1 cellular context compared by ENCODE assay signal in genomic region chr21:46285761-46286667, GRCh38.
TF ChIP-seq lines count a peak whose summit lies in the region.

TSS of gene YBEY (plus strand) at chr21:46286342. CDS start at chr21:46286914, 572 bp downstream.

TF ChIP-seq in HEK293, 187 proteins besides CTCF, POLR2A, EP300 and RAD21 (continued from another document and continues in another):
- no peak for TF ChIP-seq ZNF704 (tag by site-specific recombination; IDR thresholded peaks at IDR 0.05)
- peak; percentile 96 for TF ChIP-seq ZBTB10 (tag by site-specific recombination; IDR thresholded peaks at IDR 0.05)
- 0 out of 2 replicates have a peak, but pooled peaks have one; percentile 73 for TF ChIP-seq ZNF239 (tag by site-specific recombination; IDR thresholded peaks at IDR 0.05)
- TF ChIP-seq ZSCAN18 (tag by site-specific recombination; IDR thresholded peaks at IDR 0.05), result no peak
- TF ChIP-seq ZNF37A (tag by site-specific recombination; IDR thresholded peaks at IDR 0.05), result peak; percentile 24; the same call in 1 of the 2 replicates
- 0 out of 2 replicates have a peak, but pooled peaks have one; percentile 45 for TF ChIP-seq TRIM28 (IDR thresholded peaks at IDR 0.05; ENCODE audit: borderline replicate concordance, low read length)
- TF ChIP-seq AEBP2 (tag by site-specific recombination; IDR thresholded peaks at IDR 0.05; ENCODE audit: borderline replicate concordance), result no peak
- no peak for TF ChIP-seq ZNF354C (tag by site-specific recombination; IDR thresholded peaks at IDR 0.05; ENCODE audit: borderline replicate concordance, low read depth)
- no peak for TF ChIP-seq PRDM6 (tag by site-specific recombination; IDR thresholded peaks at IDR 0.05)
- TF ChIP-seq ZSCAN4 (tag by site-specific recombination; IDR thresholded peaks at IDR 0.05), result 0 out of 2 replicates have a peak, but pooled peaks have one; percentile 26
- TF ChIP-seq YY1 (tag by site-specific recombination; IDR thresholded peaks at IDR 0.05), result peak; percentile 75; the same call in 1 of the 2 replicates
- TF ChIP-seq MZF1 (tag by site-specific recombination; IDR thresholded peaks at IDR 0.05; ENCODE audit: borderline replicate concordance), result no peak
- no peak for TF ChIP-seq ZNF280D (tag by site-specific recombination; IDR thresholded peaks at IDR 0.05)
- TF ChIP-seq ZNF596 (tag by site-specific recombination; IDR thresholded peaks at IDR 0.05), result no peak
- TF ChIP-seq ZNF513 (tag by site-specific recombination; IDR thresholded peaks at IDR 0.05), result peak; percentile 59
- TF ChIP-seq ZNF600 (tag by site-specific recombination; IDR thresholded peaks at IDR 0.05), result peak; percentile 95
- TF ChIP-seq ZBTB44 (tag by site-specific recombination; IDR thresholded peaks at IDR 0.05), result no peak
- TF ChIP-seq ZNF404 (tag by site-specific recombination; IDR thresholded peaks at IDR 0.05), result no peak
- no peak for TF ChIP-seq ZNF202 (tag by site-specific recombination; IDR thresholded peaks at IDR 0.05; ENCODE audit: borderline replicate concordance)
- peak; percentile 76 for TF ChIP-seq ZNF121 (tag by site-specific recombination; IDR thresholded peaks at IDR 0.05)
- no peak for TF ChIP-seq ZNF792 (tag by site-specific recombination; IDR thresholded peaks at IDR 0.05)
- TF ChIP-seq KLF1 (tag by site-specific recombination; IDR thresholded peaks at IDR 0.05), result peak; percentile 76; the same call in 1 of the 2 replicates
- peak; percentile 68; the same call in 1 of the 2 replicates for TF ChIP-seq ZFP69B (tag by site-specific recombination; IDR thresholded peaks at IDR 0.05)
- peak; percentile 45 for TF ChIP-seq IKZF3 (tag by site-specific recombination; IDR thresholded peaks at IDR 0.05)
- peak; percentile 79; the same call in 1 of the 2 replicates for TF ChIP-seq ZNF76 (tag by site-specific recombination; IDR thresholded peaks at IDR 0.05; ENCODE audit: borderline replicate concordance, low read depth)
- peak; percentile 71; the same call in 1 of the 2 replicates for TF ChIP-seq BCL11B (tag by site-specific recombination; IDR thresholded peaks at IDR 0.05; ENCODE audit: low read depth)
- TF ChIP-seq ZNF292 (tag by site-specific recombination; IDR thresholded peaks at IDR 0.05; ENCODE audit: borderline replicate concordance, low read depth), result 0 out of 2 replicates have a peak, but pooled peaks have one; percentile 39
- no peak for TF ChIP-seq ZNF302 (tag by site-specific recombination; IDR thresholded peaks at IDR 0.05; ENCODE audit: low read depth)
- TF ChIP-seq ZNF707 (tag by site-specific recombination; IDR thresholded peaks at IDR 0.05), result no peak
- no peak for TF ChIP-seq ZNF558 (tag by site-specific recombination; IDR thresholded peaks at IDR 0.05)
- TF ChIP-seq ZNF660 (tag by site-specific recombination; IDR thresholded peaks at IDR 0.05), result peak; percentile 91
- TF ChIP-seq ZBTB11 (tag by site-specific recombination; conservative IDR thresholded peaks at IDR 0.05; ENCODE audit: low read depth), result peak; percentile 99
- TF ChIP-seq ZXDB (tag by site-specific recombination; IDR thresholded peaks at IDR 0.05), result peak; percentile 95
- TF ChIP-seq ELK4 (IDR thresholded peaks at IDR 0.05; ENCODE audit: borderline replicate concordance, low read depth, low read length), result peak; percentile 51; the same call in 1 of the 2 replicates
- TF ChIP-seq ZNF548 (tag by site-specific recombination; IDR thresholded peaks at IDR 0.05), result no peak
